23 cellular contexts compared by ENCODE assay signal in genomic region chr2:14569294-14569693, GRCh38.
"Had no signal": no experiment of that assay in that cellular context is flagged by ENCODE, and none has a peak within 500 bp of the region (broad histone marks: within the 10 kb centered on the region; RNA-seq: fewer than 3 reads in every experiment).

No MANE protein-coding gene starts in this region.

- H3K27ac ChIP-seq: pancreas, right lobe of liver, thoracic aorta, upper lobe of right lung, VCaP had no signal

- H3K27me3 ChIP-seq: pancreas, right lobe of liver, upper lobe of right lung had no signal

- H3K36me3 ChIP-seq: pancreas, right lobe of liver, thoracic aorta, upper lobe of right lung had no signal

- H3K9ac ChIP-seq: SK-N-SH had no signal

- DNase-seq: activated CD4-positive, alpha-beta T cell treated with anti-CD3 and anti-CD28 coated beads, Interleukin-2, amount 50 U/mL, for 1 hour; activated CD4-positive, CD25-positive, alpha-beta regulatory T cell treated with anti-CD3 and anti-CD28 coated beads, Interleukin-2, amount 50 U/mL, for 72 hours; activated CD8-positive, alpha-beta memory T cell treated with anti-CD3 and anti-CD28 coated beads, Interleukin-2, amount 50 U/mL, for 4 hours; activated effector memory CD4-positive, alpha-beta T cell treated with anti-CD3 and anti-CD28 coated beads, Interleukin-2, amount 50 U/mL, for 16 hours; activated naive CD4-positive, alpha-beta T cell treated with anti-CD3 and anti-CD28 coated beads, Interleukin-2, amount 50 U/mL, for 16 hours; activated T-cell treated with anti-CD3 and anti-CD28 coated beads, Interleukin-2, amount 50 U/mL, for 72 hours; aorta; cerebellar nuclear complex; effector CD8-positive, alpha-beta T cell; foreskin melanocyte; head of caudate nucleus; kidney glomerular epithelial cell; mesenchymal stem cell; naive thymus-derived CD8-positive, alpha-beta T cell; pancreas; right lobe of liver; SK-N-SH; stimulated activated naive B cell treated with anti-CD40 and anti-IgM and Interleukin-4, amounts not matched to agents 10 μg/mL and 1 μg/mL and 100 μg/mL, for 72 hours; T-helper 1 cell; T-helper 9 cell; upper lobe of right lung had no signal

- ATAC-seq: activated T-cell treated with anti-CD3 and anti-CD28 coated beads, Interleukin-2, amount 50 U/mL, for 72 hours; naive thymus-derived CD8-positive, alpha-beta T cell; pancreas; right lobe of liver; stimulated activated naive B cell treated with anti-CD40 and anti-IgM and Interleukin-4, amounts not matched to agents 10 μg/mL and 1 μg/mL and 100 μg/mL, for 72 hours; upper lobe of right lung had no signal

- H3K9me3 ChIP-seq: pancreas, right lobe of liver, SK-N-SH, thoracic aorta, upper lobe of right lung had no signal

- H3K4me3 ChIP-seq: pancreas, right lobe of liver, thoracic aorta, upper lobe of right lung had no signal

- H3K4me1 ChIP-seq: upper lobe of right lung had no signal
